Comparison of ENCODE assay signal across 8 cellular contexts in genomic region chr1:150293433-150294253, GRCh38. TPM values are rescaled to one million over a fixed set of nuclear protein-coding genes. Genes with fewer than 3 reads are reported as not detected.
DNase-seq lines count a peak whose midpoint lies in the region; ATAC-seq and TF ChIP-seq lines count a peak whose summit lies in the region.

Gene MRPS21 (plus strand): TSS chr1:150293861. CDS start chr1:150294367, 506 bp downstream.

- TF ChIP-seq CTCF in GM12875 (IDR thresholded peaks at IDR 0.05; ENCODE audit: borderline replicate concordance, insufficient read depth, low read depth, low read length) (no peak), cardiac muscle cell (IDR thresholded peaks at IDR 0.05; ENCODE audit: low read depth, low read length) (no peak), parathyroid adenoma (IDR thresholded peaks at IDR 0.05) (no peak), tibial nerve (IDR thresholded peaks at IDR 0.05) (peak in 1 of 5 experiments; percentile 23)

- H2AFZ ChIP-seq in parathyroid adenoma, result peak within 1 kb of the TSS; percentile 84

- H3K27me3 ChIP-seq in cardiac muscle cell, result no peaks in the 10 kb centered on the region
- no peaks in the 10 kb centered on the region for H3K27me3 ChIP-seq in parathyroid adenoma (ENCODE audit: control insufficient read depth, insufficient read depth, low read length)
- H3K27me3 ChIP-seq in tibial nerve, result no peaks in the 10 kb centered on the region

- 3 to 4% methylated on average over 43 of the region's 43 CpGs for WGBS in tibial nerve, 2 donors

- peaks cover 40% of the 10 kb centered on the region for H3K4me1 Mint-ChIP-seq in activated naive CD8-positive, alpha-beta T cell treated with anti-CD3 and anti-CD28 coated beads, Interleukin-2, amount 50 U/mL, for 24 hours

- H3K9me3 ChIP-seq in cardiac muscle cell (ENCODE audit: low read depth) (no peaks in the 10 kb centered on the region), parathyroid adenoma (ENCODE audit: control insufficient read depth, low read length) (no peaks in the 10 kb centered on the region), tibial nerve (no peaks in the 10 kb centered on the region)

- peak within 1 kb of the TSS; percentile 82 for H3K4me2 ChIP-seq in parathyroid adenoma (ENCODE audit: low read length)

- ATAC-seq in HG02840 (IDR thresholded peaks at IDR 0.05; ENCODE audit: low FRiP score, unreplicated experiment), result peak; percentile 81
- ATAC-seq in activated naive CD8-positive, alpha-beta T cell treated with anti-CD3 and anti-CD28 coated beads, Interleukin-2, amount 50 U/mL, for 24 hours, result peak; percentile 99

- TF ChIP-seq EP300 in tibial nerve (IDR thresholded peaks at IDR 0.05), result peak; percentile 51 to 93

- peak within 1 kb of the TSS; percentile 98 for H3K27ac Mint-ChIP-seq in activated naive CD8-positive, alpha-beta T cell treated with anti-CD3 and anti-CD28 coated beads, Interleukin-2, amount 50 U/mL, for 24 hours

- H3K36me3 ChIP-seq in cardiac muscle cell (peaks cover 5% of the 10 kb centered on the region), parathyroid adenoma (ENCODE audit: control insufficient read depth, insufficient read depth, low read length) (peaks cover 3% of the 10 kb centered on the region), tibial nerve (peaks cover 0 to 37% (median 0%) of the 10 kb centered on the region in 3 donors)

- H3K4me3 Mint-ChIP-seq in activated naive CD8-positive, alpha-beta T cell treated with anti-CD3 and anti-CD28 coated beads, Interleukin-2, amount 50 U/mL, for 24 hours, result peak within 1 kb of the TSS; percentile 94

- H3K79me2 ChIP-seq in parathyroid adenoma, result no peaks in the 10 kb centered on the region

- DNase-seq in NCI-H1436 treated with DMSO at 0.1 percent for 48 hours (lab: John Stamatoyannopoulos, UW), result peak; percentile 39
- DNase-seq in T follicular helper cell (ENCODE audit: low read depth), result peak; percentile 79
- DNase-seq in activated naive CD8-positive, alpha-beta T cell treated with anti-CD3 and anti-CD28 coated beads, Interleukin-2, amount 50 U/mL, for 24 hours, result peak; percentile 88
- DNase-seq in cardiac muscle cell (ENCODE audit: low read depth in 1 of 2, low spot score in 1 of 2), result peak; percentile 93 to 94
- DNase-seq in tibial nerve (ENCODE audit: low spot score in 2 of 2), result peak; percentile 71 to 84

- no peaks in the 10 kb centered on the region for H3K9me3 Mint-ChIP-seq in activated naive CD8-positive, alpha-beta T cell treated with anti-CD3 and anti-CD28 coated beads, Interleukin-2, amount 50 U/mL, for 24 hours

- peak; percentile 43 to 65 for TF ChIP-seq POLR2A in tibial nerve (IDR thresholded peaks at IDR 0.05)

- H3K4me3 ChIP-seq in GM12875 (ENCODE audit: low read depth, low read length) (peak within 1 kb of the TSS; percentile 97), cardiac muscle cell (peak within 1 kb of the TSS; percentile 79), parathyroid adenoma (ENCODE audit: low read depth, low read length) (peak within 1 kb of the TSS; percentile 86), tibial nerve (peak within 1 kb of the TSS; percentile 44 to 80 (median 62))

- H3K27ac ChIP-seq in cardiac muscle cell (peak within 1 kb of the TSS; percentile 90), parathyroid adenoma (peak within 1 kb of the TSS; percentile 92), tibial nerve (peak within 1 kb of the TSS; percentile 17 to 91 (median 87))

- H3K9ac ChIP-seq in parathyroid adenoma, result no peak within 1 kb of the TSS

- H3K36me3 Mint-ChIP-seq in activated naive CD8-positive, alpha-beta T cell treated with anti-CD3 and anti-CD28 coated beads, Interleukin-2, amount 50 U/mL, for 24 hours (ENCODE audit: low read depth), result peaks cover 38% of the 10 kb centered on the region

- no peaks in the 10 kb centered on the region for H3K27me3 Mint-ChIP-seq in activated naive CD8-positive, alpha-beta T cell treated with anti-CD3 and anti-CD28 coated beads, Interleukin-2, amount 50 U/mL, for 24 hours

- H3K4me1 ChIP-seq in cardiac muscle cell (ENCODE audit: low read depth) (peaks cover 8% of the 10 kb centered on the region), parathyroid adenoma (no peaks in the 10 kb centered on the region), tibial nerve (peaks cover 0 to 25% (median 8%) of the 10 kb centered on the region in 4 donors)

RNA-seq across cellular contexts. Expression of gene MRPS21, which starts in this region (rescaled TPM):
- total RNA-seq in cardiac muscle cell (85.8 and 89.9 TPM in 2 replicates), tibial nerve (10 to 100 TPM; 31.4 to 55.5 (median 44.3) TPM)
- 126 and 133 TPM in 2 replicates for polyA plus RNA-seq in cardiac muscle cell

Comparison
In these comparisons a context has a peak if more than half of its experiments do, and no peak if none do; other contexts are left out.
1. Peak in every context shown above with its lines: DNase-seq, ATAC-seq, H3K4me3 ChIP-seq and H3K27ac ChIP-seq.
2. DNase-seq: peak in every context shown above with its lines; median percentile 94 in cardiac muscle cell; 88 in activated naive CD8-positive, alpha-beta T cell treated with anti-CD3 and anti-CD28 coated beads, Interleukin-2, amount 50 U/mL, for 24 hours; 79 in T follicular helper cell; 78 in tibial nerve; 39 in NCI-H1436 treated with DMSO at 0.1 percent for 48 hours.